1 cellular context compared by ENCODE assay signal in the genomic region with DNA sequence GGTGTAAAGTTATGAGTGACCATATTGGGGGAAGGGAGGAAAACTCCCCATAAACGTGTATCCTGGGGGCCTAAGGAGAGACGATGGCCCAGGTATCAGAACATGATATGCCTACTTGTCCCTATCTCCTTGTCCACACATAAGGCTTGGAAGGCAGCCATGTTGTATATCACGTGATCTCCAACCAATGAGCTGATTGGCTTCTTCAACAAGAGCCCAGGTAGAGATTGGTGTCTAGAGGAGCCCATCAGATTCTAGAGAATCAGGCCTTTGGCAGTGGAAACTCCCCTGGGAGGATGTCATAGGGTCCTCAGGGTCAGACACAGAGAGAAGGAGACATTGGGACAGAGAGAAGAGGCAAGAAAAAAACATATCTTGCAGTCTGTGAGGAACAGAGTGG.
TF ChIP-seq lines count a peak whose summit lies in the region.

No MANE protein-coding gene starts in this region.

TF ChIP-seq in Ishikawa, 13 proteins besides CTCF, POLR2A, EP300 and RAD21:
- TF ChIP-seq, protein P1, sequence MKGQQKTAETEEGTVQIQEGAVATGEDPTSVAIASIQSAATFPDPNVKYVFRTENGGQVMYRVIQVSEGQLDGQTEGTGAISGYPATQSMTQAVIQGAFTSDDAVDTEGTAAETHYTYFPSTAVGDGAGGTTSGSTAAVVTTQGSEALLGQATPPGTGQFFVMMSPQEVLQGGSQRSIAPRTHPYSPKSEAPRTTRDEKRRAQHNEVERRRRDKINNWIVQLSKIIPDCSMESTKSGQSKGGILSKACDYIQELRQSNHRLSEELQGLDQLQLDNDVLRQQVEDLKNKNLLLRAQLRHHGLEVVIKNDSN (IDR thresholded peaks at IDR 0.05) = 0 out of 2 replicates have a peak, but pooled peaks have one; percentile 9
